In the genomic region with DNA sequence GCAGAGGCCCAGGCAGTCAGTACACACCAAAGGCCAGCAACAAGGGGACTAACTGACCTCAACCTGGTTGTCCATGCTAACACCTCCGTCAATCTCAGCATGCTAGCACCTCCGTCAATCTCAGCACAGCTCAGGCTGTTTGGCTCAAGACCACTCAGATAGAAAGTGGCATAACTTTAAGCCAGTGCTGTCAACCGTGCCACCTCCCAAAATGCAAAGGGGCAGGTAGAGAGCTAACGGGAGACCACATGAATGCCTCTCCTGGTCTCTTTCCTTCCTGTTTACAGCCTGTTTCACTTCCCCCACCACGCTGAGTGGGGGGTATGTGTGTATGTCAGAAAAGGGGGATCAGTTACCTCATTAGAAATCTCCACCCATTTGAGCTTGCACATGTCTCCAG, we compare ENCODE assay signal across 11 cellular contexts.
DNase-seq lines count a peak whose midpoint lies in the region; TF ChIP-seq lines count a peak whose summit lies in the region.
"Had no signal": no experiment of that assay in that cellular context is flagged by ENCODE, and none has a peak within 500 bp of the region (broad histone marks: within the 10 kb centered on the region; RNA-seq: fewer than 3 reads in every experiment).

No MANE protein-coding gene starts in this region.

- peak overlapping the region; percentile 93 for H3K4me2 ChIP-seq in OCI-LY3 (ENCODE audit: low read length)

- H3K36me3 ChIP-seq in OCI-LY3 (replicated peaks; ENCODE audit: low read depth, low read length): peaks cover 48% of the 10 kb centered on the region

- no peaks in the 10 kb centered on the region for H3K9me3 ChIP-seq in OCI-LY3 (ENCODE audit: insufficient read depth, low read length)

- peak overlapping the region; percentile 100; the same call in 1 of the 2 replicates for H3K27ac ChIP-seq in 22Rv1
- peak overlapping the region; percentile 90 for H3K27ac ChIP-seq in OCI-LY3 (ENCODE audit: low read length)
- no peak overlapping the region for H3K27ac ChIP-seq in caudate nucleus (ENCODE audit: low read depth, low read length)

- no peak for TF ChIP-seq CTCF in 22Rv1 (IDR thresholded peaks at IDR 0.05)
- TF ChIP-seq CTCF in GM12865 (IDR thresholded peaks at IDR 0.05; ENCODE audit: insufficient read depth, low read depth, low read length, missing control alignments): no peak
- no peak for TF ChIP-seq CTCF in OCI-LY3 (IDR thresholded peaks at IDR 0.05; ENCODE audit: low read depth, low read length)

- H3K4me3 ChIP-seq in GM12865 (ENCODE audit: low read depth, low read length) (peak overlapping the region; percentile 87), OCI-LY3 (ENCODE audit: low read length) (peak overlapping the region; percentile 95)

- H3K4me1 ChIP-seq in OCI-LY3 (ENCODE audit: low read length): peaks cover 33% of the 10 kb centered on the region

- no peak overlapping the region for H2AFZ ChIP-seq in OCI-LY3 (ENCODE audit: low read depth, low read length)

- peaks cover 58% of the 10 kb centered on the region for H3K79me2 ChIP-seq in OCI-LY3 (ENCODE audit: low read length)

- DNase-seq in GM12865 (ENCODE audit: low read depth) (peak; percentile 81), NCI-H2029 treated with DMSO at 0.1 percent for 48 hours (lab: John Stamatoyannopoulos, UW) (no peak), hippocampal formation (lab: John Stamatoyannopoulos, UW) (no peak), caudate nucleus (lab: John Stamatoyannopoulos, UW) (no peak), islet precursor cell (no peak)
- DNase-seq in central memory CD4-positive, alpha-beta T cell: peak; percentile 56
- DNase-seq: C1 segment of cervical spinal cord, NCI-H2171 treated with DMSO at 0.1 percent for 48 hours, SHP77 had no signal

- H3K27me3 ChIP-seq in OCI-LY3 (ENCODE audit: low read depth, low read length): no peaks in the 10 kb centered on the region

- H4K20me1 ChIP-seq in OCI-LY3 (ENCODE audit: insufficient read depth, low read length): no peaks in the 10 kb centered on the region

- H3K9ac ChIP-seq in OCI-LY3 (ENCODE audit: low read length): peak overlapping the region; percentile 98

Comparison
In these comparisons a context has a peak if more than half of its experiments do, and no peak if none do; other contexts are left out.
1. DNase-seq: peak in GM12865 (single experiment) and central memory CD4-positive, alpha-beta T cell (single experiment); none in NCI-H2029 treated with DMSO at 0.1 percent for 48 hours (single experiment), hippocampal formation (0 of 2), caudate nucleus (0 of 61) and islet precursor cell (single experiment).